1 cellular context compared by ENCODE assay signal in genomic region chr11:47395225-47396048, GRCh38.
TF ChIP-seq lines count a peak whose summit lies in the region.

No MANE protein-coding gene starts in this region.

TF ChIP-seq in GM23338, 12 proteins besides CTCF, POLR2A, EP300 and RAD21 (continued from another document):
- TF ChIP-seq ZNF462 (CRISPR knock-in tag; IDR thresholded peaks at IDR 0.05) (no peak), ETS1 (IDR thresholded peaks at IDR 0.05) (no peak), STAT1 (IDR thresholded peaks at IDR 0.05; ENCODE audit: unreplicated experiment) (no peak), NANOG (IDR thresholded peaks at IDR 0.05; ENCODE audit: borderline replicate concordance) (no peak), CREB1 (CRISPR knock-in tag; IDR thresholded peaks at IDR 0.05; ENCODE audit: low read depth) (no peak), ZNF114 (CRISPR knock-in tag; IDR thresholded peaks at IDR 0.05) (no peak), REST (IDR thresholded peaks at IDR 0.05; ENCODE audit: unreplicated experiment) (no peak), EZH2 (IDR thresholded peaks at IDR 0.05; ENCODE audit: low read depth, unreplicated experiment) (no peak), ZNF331 (CRISPR knock-in tag; IDR thresholded peaks at IDR 0.05; ENCODE audit: low read depth) (no peak), EZH2phosphoT487 (IDR thresholded peaks at IDR 0.05; ENCODE audit: unreplicated experiment) (no peak)
